In the genomic region with DNA sequence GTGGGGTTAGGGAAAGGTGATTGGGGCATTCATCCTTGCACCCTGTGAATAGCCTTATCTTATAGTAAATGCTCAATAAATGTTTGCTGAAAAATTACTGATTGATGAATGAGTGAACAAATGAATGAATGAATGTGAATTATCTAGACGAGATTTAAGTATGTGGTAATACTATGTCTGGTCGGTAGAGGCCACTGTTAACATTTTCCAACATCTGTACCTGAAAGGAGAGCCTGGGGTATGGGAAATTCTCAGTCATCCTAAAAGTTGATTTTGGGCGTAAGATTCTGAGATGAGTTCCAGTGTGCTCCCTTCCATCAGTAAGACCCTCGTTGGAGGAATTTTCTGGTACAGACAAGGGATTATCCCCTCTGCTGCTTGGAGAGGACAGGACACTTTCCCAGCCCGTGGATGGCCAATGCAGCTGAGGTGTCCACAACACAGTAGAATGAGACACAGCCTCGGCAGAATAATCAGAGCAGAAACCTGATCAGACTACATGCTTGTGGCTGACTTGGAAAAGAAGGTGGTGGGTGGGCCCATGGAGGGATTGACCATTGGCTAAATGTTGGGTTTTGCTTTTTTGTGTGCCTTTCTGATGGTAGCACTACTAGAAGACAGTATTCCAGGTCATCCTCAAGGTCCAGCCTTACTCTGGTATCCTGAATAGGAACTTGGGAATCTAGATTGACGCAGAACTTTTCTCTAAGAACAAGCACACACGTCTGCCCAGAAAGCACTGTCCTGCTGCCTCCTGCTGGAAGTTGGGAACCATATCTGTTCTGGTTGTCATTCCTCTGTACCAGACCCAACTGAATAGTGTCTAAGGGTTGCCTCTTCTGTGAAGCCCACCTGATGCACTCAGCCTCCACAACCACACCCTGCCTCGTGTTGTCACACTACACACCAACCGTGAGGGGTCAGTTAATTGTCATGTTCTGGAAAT, we compare ENCODE assay signal across 8 cellular contexts.
DNase-seq lines count a peak whose midpoint lies in the region; ATAC-seq and TF ChIP-seq lines count a peak whose summit lies in the region.

No MANE protein-coding gene starts in this region.

- peak; percentile 37 for DNase-seq in GM03348 (ENCODE audit: low spot score)
- DNase-seq in KG1 (lab: John Stamatoyannopoulos, UW), result peak; percentile 9
- DNase-seq in SW480 (ENCODE audit: low spot score), result peak; percentile 31
- no peak for DNase-seq in right atrium auricular region (ENCODE audit: low spot score)
- DNase-seq in thyroid gland, result no peak
- no peak for DNase-seq in SHP77 (lab: John Stamatoyannopoulos, UW)
- DNase-seq in activated naive CD4-positive, alpha-beta T cell (lab: John Stamatoyannopoulos, UW), result no peak

- H3K27me3 ChIP-seq in right atrium auricular region (no peaks in the 10 kb centered on the region), thyroid gland (no peaks in the 10 kb centered on the region)

- intact Hi-C loops in thyroid gland (cut with DNase I), result loop anchor here (10.0 kb wide), 1 partner anchor 593 kb away; no protein-coding TSS in a partner anchor

- no peaks in the 10 kb centered on the region for H3K36me3 ChIP-seq in right atrium auricular region
- no peaks in the 10 kb centered on the region for H3K36me3 ChIP-seq in thyroid gland

- no peak for ATAC-seq in HG02840 (IDR thresholded peaks at IDR 0.05; ENCODE audit: low FRiP score, unreplicated experiment)

- WGBS in thyroid gland, 2 donors, result 46 to 48% methylated on average over 10 of the region's 10 CpGs

- peak; percentile 11 to 70 for TF ChIP-seq CTCF in right atrium auricular region (IDR thresholded peaks at IDR 0.05)
- TF ChIP-seq CTCF in thyroid gland (IDR thresholded peaks at IDR 0.05), result peak; percentile 11 to 49 (median 26)

- no peak overlapping the region for H3K4me3 ChIP-seq in right atrium auricular region
- H3K4me3 ChIP-seq in thyroid gland (replicated peaks in 1 of 3), result no peak overlapping the region

- H3K9me3 ChIP-seq in right atrium auricular region (no peaks in the 10 kb centered on the region), thyroid gland (no peaks in the 10 kb centered on the region)

- H3K27ac ChIP-seq in right atrium auricular region, result no peak overlapping the region
- no peak overlapping the region for H3K27ac ChIP-seq in thyroid gland

- no peaks in the 10 kb centered on the region for H3K4me1 ChIP-seq in right atrium auricular region
- H3K4me1 ChIP-seq in thyroid gland, result no peaks in the 10 kb centered on the region

- no peak for TF ChIP-seq POLR2A in thyroid gland (IDR thresholded peaks at IDR 0.05)

Comparison
In these comparisons a context has a peak if more than half of its experiments do, and no peak if none do; other contexts are left out.
1. DNase-seq: peak in GM03348 (single experiment), KG1 (single experiment) and SW480 (single experiment); none in right atrium auricular region (single experiment), thyroid gland (0 of 2), SHP77 (0 of 2) and activated naive CD4-positive, alpha-beta T cell (0 of 4).